Comparison of ENCODE assay signal across 28 cellular contexts in genomic region chr12:110666892-110667291, GRCh38. TPM values are rescaled to one million over a fixed set of nuclear protein-coding genes. Genes with fewer than 3 reads are reported as not detected.
A peak's percentile ranks its signal among the peaks of the same experiment; 100 is the strongest.
DNase-seq lines count a peak whose midpoint lies in the region; ATAC-seq and TF ChIP-seq lines count a peak whose summit lies in the region.
"Had no signal": no experiment of that assay in that cellular context is flagged by ENCODE, and none has a peak within 500 bp of the region (broad histone marks: within the 10 kb centered on the region; RNA-seq: fewer than 3 reads in every experiment).

No MANE protein-coding gene starts in this region.

- peak overlapping the region; percentile 4 for H3K27ac Mint-ChIP-seq in activated CD8-positive, alpha-beta T cell treated with anti-CD3 and anti-CD28 coated beads, Interleukin-2, amount 10 ng/mL, durations not matched to agents 7 days and 5 days
- no peak overlapping the region for H3K27ac Mint-ChIP-seq in activated CD8-positive, alpha-beta T cell treated with anti-CD3 and anti-CD28 coated beads for 36 hours
- H3K27ac Mint-ChIP-seq in T-helper 17 cell (peak overlapping the region; percentile 24), memory B cell (peak overlapping the region; percentile 99)
- H3K27ac Mint-ChIP-seq in activated naive CD4-positive, alpha-beta T cell treated with anti-CD3 and anti-CD28 coated beads for 36 hours, result no peak overlapping the region
- H3K27ac Mint-ChIP-seq: GM23338 had no signal

- no peak for TF ChIP-seq POLR2A in breast epithelium (IDR thresholded peaks at IDR 0.05)

- H3K27me3 ChIP-seq in breast epithelium, result no peaks in the 10 kb centered on the region

- no peaks in the 10 kb centered on the region for H3K27me3 Mint-ChIP-seq in activated CD8-positive, alpha-beta T cell treated with anti-CD3 and anti-CD28 coated beads, Interleukin-2, amount 10 ng/mL, durations not matched to agents 7 days and 5 days (ENCODE audit: low read depth)
- no peaks in the 10 kb centered on the region for H3K27me3 Mint-ChIP-seq in activated CD8-positive, alpha-beta T cell treated with anti-CD3 and anti-CD28 coated beads for 36 hours
- H3K27me3 Mint-ChIP-seq in T-helper 17 cell (peaks cover 3% of the 10 kb centered on the region), memory B cell (no peaks in the 10 kb centered on the region)
- no peaks in the 10 kb centered on the region for H3K27me3 Mint-ChIP-seq in activated naive CD4-positive, alpha-beta T cell treated with anti-CD3 and anti-CD28 coated beads for 36 hours (ENCODE audit: low read depth)

- intact Hi-C loops in activated CD8-positive, alpha-beta T cell treated with anti-CD3 and anti-CD28 coated beads for 36 hours (cut with micrococcal nuclease), result no loop called here
- intact Hi-C loops in activated naive CD4-positive, alpha-beta T cell treated with anti-CD3 and anti-CD28 coated beads for 36 hours (cut with micrococcal nuclease), result no loop called here
- intact Hi-C loops in breast epithelium (cut with DNase I; ENCODE audit: low total_unique reads), result no loop called here

- H3K4me1 Mint-ChIP-seq in activated CD8-positive, alpha-beta T cell treated with anti-CD3 and anti-CD28 coated beads, Interleukin-2, amount 10 ng/mL, durations not matched to agents 7 days and 5 days (ENCODE audit: low read depth), result peaks cover 47% of the 10 kb centered on the region
- peaks cover 40% of the 10 kb centered on the region for H3K4me1 Mint-ChIP-seq in activated CD8-positive, alpha-beta T cell treated with anti-CD3 and anti-CD28 coated beads for 36 hours (ENCODE audit: low read depth)
- peaks cover 21% of the 10 kb centered on the region for H3K4me1 Mint-ChIP-seq in T-helper 17 cell
- H3K4me1 Mint-ChIP-seq in memory B cell, result peaks cover 58% of the 10 kb centered on the region
- H3K4me1 Mint-ChIP-seq in activated naive CD4-positive, alpha-beta T cell treated with anti-CD3 and anti-CD28 coated beads for 36 hours (ENCODE audit: low read depth), result peaks cover 30% of the 10 kb centered on the region

- H3K4me1 ChIP-seq in breast epithelium, result no peaks in the 10 kb centered on the region
- H3K4me1 ChIP-seq: Caco-2 had no signal

- H3K9me3 ChIP-seq in T-helper 17 cell (ENCODE audit: control insufficient read depth, low read length, poor library complexity, severe bottlenecking) (no peaks in the 10 kb centered on the region), breast epithelium (peaks cover 8 to 23% of the 10 kb centered on the region in 2 donors)
- H3K9me3 ChIP-seq: Caco-2, SK-N-SH had no signal

- no peak for ATAC-seq in activated CD8-positive, alpha-beta T cell treated with anti-CD3 and anti-CD28 coated beads, Interleukin-2, amount 10 ng/mL, durations not matched to agents 7 days and 5 days
- ATAC-seq in activated CD8-positive, alpha-beta T cell treated with anti-CD3 and anti-CD28 coated beads for 36 hours, result no peak
- ATAC-seq in T-helper 17 cell (no peak), memory B cell (ENCODE audit: low read depth) (no peak), GM19467 (IDR thresholded peaks at IDR 0.05; ENCODE audit: unreplicated experiment) (no peak)
- ATAC-seq: GM23338, HCT116, PC-3 had no signal

- no peaks in the 10 kb centered on the region for H3K36me3 ChIP-seq in breast epithelium

- DNase-seq in activated CD8-positive, alpha-beta T cell treated with anti-CD3 and anti-CD28 coated beads, Interleukin-2, amount 10 ng/mL, durations not matched to agents 7 days and 5 days, result no peak
- no peak for DNase-seq in activated CD8-positive, alpha-beta T cell treated with anti-CD3 and anti-CD28 coated beads for 36 hours
- DNase-seq in T-helper 17 cell, result no peak
- DNase-seq in memory B cell (ENCODE audit: low spot score in 2 of 2), result no peak
- no peak for DNase-seq in activated naive CD4-positive, alpha-beta T cell treated with anti-CD3 and anti-CD28 coated beads for 36 hours
- no peak for DNase-seq in breast epithelium (ENCODE audit: low spot score in 2 of 2)
- no peak for DNase-seq in activated gamma-delta T cell (lab: John Stamatoyannopoulos, UW)
- DNase-seq: AML-193; Caco-2; CD4-positive, CD25-positive, alpha-beta regulatory T cell; DMS153; GF-D8; IMR-90; Karpas-422; NCI-H1436; NCI-H2029; NCI-H345; NCI-H524 treated with DMSO at 0.1 percent for 48 hours; PC-3; RPMI8226; SHP77 treated with DMSO at 0.1 percent for 48 hours; SK-N-SH had no signal

- POLR2A ChIA-PET in activated CD8-positive, alpha-beta T cell treated with anti-CD3 and anti-CD28 coated beads, Interleukin-2, amount 10 ng/mL, durations not matched to agents 7 days and 5 days (lab: Charles Lee), result no interaction called here
- POLR2A ChIA-PET in activated CD8-positive, alpha-beta T cell treated with anti-CD3 and anti-CD28 coated beads for 36 hours (lab: Charles Lee), result interaction anchor here (1.0 kb wide), 1 partner anchor 13 kb away, joined by 3 read pairs; no protein-coding TSS in a partner anchor

- no peak overlapping the region for H3K27ac ChIP-seq in breast epithelium
- H3K27ac ChIP-seq: 22Rv1, HL-60 had no signal

- TF ChIP-seq CTCF in activated CD8-positive, alpha-beta T cell treated with anti-CD3 and anti-CD28 coated beads for 36 hours (IDR thresholded peaks at IDR 0.05), result no peak
- TF ChIP-seq CTCF in breast epithelium (IDR thresholded peaks at IDR 0.05), result no peak

- H3K4me3 Mint-ChIP-seq in activated CD8-positive, alpha-beta T cell treated with anti-CD3 and anti-CD28 coated beads, Interleukin-2, amount 10 ng/mL, durations not matched to agents 7 days and 5 days, result no peak overlapping the region
- H3K4me3 Mint-ChIP-seq in activated CD8-positive, alpha-beta T cell treated with anti-CD3 and anti-CD28 coated beads for 36 hours, result no peak overlapping the region
- H3K4me3 Mint-ChIP-seq in T-helper 17 cell, result no peak overlapping the region
- peak overlapping the region; percentile 83 for H3K4me3 Mint-ChIP-seq in memory B cell
- H3K4me3 Mint-ChIP-seq in activated naive CD4-positive, alpha-beta T cell treated with anti-CD3 and anti-CD28 coated beads for 36 hours, result no peak overlapping the region
- H3K4me3 Mint-ChIP-seq: CD4-positive, CD25-positive, alpha-beta regulatory T cell; GM23338 had no signal

- H3K9me3 Mint-ChIP-seq in activated CD8-positive, alpha-beta T cell treated with anti-CD3 and anti-CD28 coated beads, Interleukin-2, amount 10 ng/mL, durations not matched to agents 7 days and 5 days (ENCODE audit: insufficient read depth), result peaks cover 16% of the 10 kb centered on the region
- H3K9me3 Mint-ChIP-seq in activated CD8-positive, alpha-beta T cell treated with anti-CD3 and anti-CD28 coated beads for 36 hours, result peaks cover 18% of the 10 kb centered on the region
- no peaks in the 10 kb centered on the region for H3K9me3 Mint-ChIP-seq in memory B cell
- H3K9me3 Mint-ChIP-seq in activated naive CD4-positive, alpha-beta T cell treated with anti-CD3 and anti-CD28 coated beads for 36 hours, result peaks cover 25% of the 10 kb centered on the region

- H3K36me3 Mint-ChIP-seq in activated CD8-positive, alpha-beta T cell treated with anti-CD3 and anti-CD28 coated beads, Interleukin-2, amount 10 ng/mL, durations not matched to agents 7 days and 5 days (ENCODE audit: low read depth), result peaks cover 80% of the 10 kb centered on the region
- H3K36me3 Mint-ChIP-seq in activated CD8-positive, alpha-beta T cell treated with anti-CD3 and anti-CD28 coated beads for 36 hours (ENCODE audit: low read depth), result peaks cover 59% of the 10 kb centered on the region
- peaks cover 3% of the 10 kb centered on the region for H3K36me3 Mint-ChIP-seq in T-helper 17 cell (ENCODE audit: low read depth)
- peaks cover 41% of the 10 kb centered on the region for H3K36me3 Mint-ChIP-seq in memory B cell
- H3K36me3 Mint-ChIP-seq in activated naive CD4-positive, alpha-beta T cell treated with anti-CD3 and anti-CD28 coated beads for 36 hours (ENCODE audit: low read depth), result peaks cover 13% of the 10 kb centered on the region

- H3K4me3 ChIP-seq in breast epithelium, result no peak overlapping the region
- H3K4me3 ChIP-seq: GM23338 had no signal

- CTCF ChIA-PET in activated CD8-positive, alpha-beta T cell treated with anti-CD3 and anti-CD28 coated beads, Interleukin-2, amount 10 ng/mL, durations not matched to agents 7 days and 5 days (lab: Charles Lee), result no interaction called here
- CTCF ChIA-PET in activated CD8-positive, alpha-beta T cell treated with anti-CD3 and anti-CD28 coated beads for 36 hours (lab: Charles Lee), result interaction anchor here (0.7 kb wide), 1 partner anchor 1074 kb away, joined by 3 read pairs; no protein-coding TSS in a partner anchor
- CTCF ChIA-PET in activated naive CD4-positive, alpha-beta T cell treated with anti-CD3 and anti-CD28 coated beads for 36 hours (lab: Charles Lee), result interaction anchor here (0.6 kb wide), 1 partner anchor 21 kb away, joined by 7 read pairs; no protein-coding TSS in a partner anchor

RNA-seq across cellular contexts. Expression of gene HVCN1, which starts 22.0 kb away (rescaled TPM):
- 10 to 100 TPM; 28.6 to 30.8 TPM for total RNA-seq in activated CD8-positive, alpha-beta T cell treated with anti-CD3 and anti-CD28 coated beads, Interleukin-2, amount 10 ng/mL, durations not matched to agents 7 days and 5 days
- total RNA-seq in activated CD8-positive, alpha-beta T cell treated with anti-CD3 and anti-CD28 coated beads for 36 hours, result 10 to 100 TPM; 23.0 to 24.2 TPM
- total RNA-seq in T-helper 17 cell, result 1 to 10 TPM; 4.6 to 8.8 TPM
- 1 to 10 TPM; 2.6 to 3.1 TPM for total RNA-seq in activated naive CD4-positive, alpha-beta T cell treated with anti-CD3 and anti-CD28 coated beads for 36 hours
- total RNA-seq in breast epithelium, result 10 to 100 TPM in 1 of 3 donors, 1 to 10 TPM in 2; 2.6 to 16.6 (median 7.6) TPM
- total RNA-seq: MCF 10A had no signal

RNA-seq across cellular contexts. Expression of gene TCTN1, which starts 53.0 kb away (rescaled TPM):
- total RNA-seq in activated CD8-positive, alpha-beta T cell treated with anti-CD3 and anti-CD28 coated beads, Interleukin-2, amount 10 ng/mL, durations not matched to agents 7 days and 5 days, result 1 to 10 TPM; 5.9 to 7.9 TPM
- total RNA-seq in activated CD8-positive, alpha-beta T cell treated with anti-CD3 and anti-CD28 coated beads for 36 hours, result 1 to 10 TPM; 7.9 to 8.6 TPM
- total RNA-seq in T-helper 17 cell, result 1 to 10 TPM; 5.0 to 8.5 TPM
- total RNA-seq in activated naive CD4-positive, alpha-beta T cell treated with anti-CD3 and anti-CD28 coated beads for 36 hours, result 1 to 10 TPM; 5.2 to 5.8 TPM
- 10 to 100 TPM; 43.0 to 76.0 (median 56.3) TPM for total RNA-seq in breast epithelium

Comparison
In these comparisons a context has a peak if more than half of its experiments do, and no peak if none do; other contexts are left out.
1. H3K27ac Mint-ChIP-seq: peak in activated CD8-positive, alpha-beta T cell treated with anti-CD3 and anti-CD28 coated beads, Interleukin-2, amount 10 ng/mL, durations not matched to agents 7 days and 5 days (single experiment), T-helper 17 cell (single experiment) and memory B cell (single experiment); none in activated CD8-positive, alpha-beta T cell treated with anti-CD3 and anti-CD28 coated beads for 36 hours (single experiment) and activated naive CD4-positive, alpha-beta T cell treated with anti-CD3 and anti-CD28 coated beads for 36 hours (single experiment).
2. RNA of gene TCTN1, which starts 53.0 kb away (total RNA-seq): 43.0 to 76.0 TPM in breast epithelium; 7.9 to 8.6 TPM in activated CD8-positive, alpha-beta T cell treated with anti-CD3 and anti-CD28 coated beads for 36 hours, 5.0 to 8.5 TPM in T-helper 17 cell, 5.9 to 7.9 TPM in activated CD8-positive, alpha-beta T cell treated with anti-CD3 and anti-CD28 coated beads, Interleukin-2, amount 10 ng/mL, durations not matched to agents 7 days and 5 days and 5.2 to 5.8 TPM in activated naive CD4-positive, alpha-beta T cell treated with anti-CD3 and anti-CD28 coated beads for 36 hours; every median in the first group is over 4 times any median in the second.